ENCODE assay signal across 1 cellular context in genomic region chr1:212506666-212507065, GRCh38.
TF ChIP-seq lines count a peak whose summit lies in the region.

No MANE protein-coding gene starts in this region.

TF ChIP-seq in WTC11, 78 proteins besides CTCF, POLR2A, EP300 and RAD21 (continued from another document):
- TF ChIP-seq ZNF532 (CRISPR knock-in tag; IDR thresholded peaks at IDR 0.05; ENCODE audit: borderline replicate concordance): no peak
- no peak for TF ChIP-seq ZNF121 (CRISPR knock-in tag; IDR thresholded peaks at IDR 0.05)
- TF ChIP-seq JUN (CRISPR knock-in tag; IDR thresholded peaks at IDR 0.05): no peak
- no peak for TF ChIP-seq ATF3 (CRISPR knock-in tag; conservative IDR thresholded peaks at IDR 0.05)
- no peak for TF ChIP-seq PREB (CRISPR knock-in tag; IDR thresholded peaks at IDR 0.05; ENCODE audit: borderline replicate concordance)
- TF ChIP-seq AR (CRISPR knock-in tag; IDR thresholded peaks at IDR 0.05): no peak
- TF ChIP-seq GTF2I (CRISPR knock-in tag; conservative IDR thresholded peaks at IDR 0.05): no peak
